18 cellular contexts compared by ENCODE assay signal in genomic region chr6:117933471-117933870, GRCh38. TPM values are rescaled to one million over a fixed set of nuclear protein-coding genes. Genes with fewer than 3 reads are reported as not detected.
"Had no signal": no experiment of that assay in that cellular context is flagged by ENCODE, and none has a peak within 500 bp of the region (broad histone marks: within the 10 kb centered on the region; RNA-seq: fewer than 3 reads in every experiment).

No MANE protein-coding gene starts in this region.

- H3K4me1 Mint-ChIP-seq: activated B cell treated with CpG ODN at 0.5 μM for 24 hours; memory B cell; stimulated activated naive CD8-positive, alpha-beta T cell treated with anti-CD3 and anti-CD28 coated beads, Interleukin-15, amount 100 ng/mL, for 72 hours had no signal

- DNase-seq: activated B cell treated with CpG ODN at 0.5 μM for 24 hours; activated CD4-positive, alpha-beta T cell treated with anti-CD3 and anti-CD28 coated beads for 48 hours; activated CD8-positive, alpha-beta T cell treated with anti-CD3 and anti-CD28 coated beads for 36 hours; activated effector memory CD4-positive, alpha-beta T cell treated with Interleukin-2 at 50 U/mL for 16 hours; activated naive CD4-positive, alpha-beta T cell treated with anti-CD3 and anti-CD28 coated beads, Interleukin-2, amount 50 U/mL, for 16 hours; activated T-cell treated with anti-CD3 and anti-CD28 coated beads, Interleukin-2, amount 50 U/mL, for 4 hours; esophagus squamous epithelium; glutamatergic neuron; left ventricle myocardium inferior; sigmoid colon; spleen; stimulated activated naive CD8-positive, alpha-beta T cell treated with anti-CD3 and anti-CD28 coated beads, Interleukin-15, amount 100 ng/mL, for 72 hours; testis had no signal

- H3K36me3 Mint-ChIP-seq: memory B cell had no signal

- H3K4me3 ChIP-seq: esophagus squamous epithelium, left ventricle myocardium inferior, sigmoid colon, spleen, testis had no signal

- H3K4me3 Mint-ChIP-seq: activated B cell treated with CpG ODN at 0.5 μM for 24 hours; activated CD8-positive, alpha-beta T cell treated with anti-CD3 and anti-CD28 coated beads for 36 hours; activated T-cell treated with anti-CD3 and anti-CD28 coated beads, Interleukin-2, amount 50 U/mL, for 4 hours; memory B cell; natural killer cell treated with Interleukin-12 subunit alpha and Interleukin-12 subunit beta and Interleukin-15 and Interleukin-18, amount 100 ng/mL, for 72 hours; stimulated activated naive CD8-positive, alpha-beta T cell treated with anti-CD3 and anti-CD28 coated beads, Interleukin-15, amount 100 ng/mL, for 72 hours; T-helper 2 cell treated with Interferon-gamma antibody and Interleukin-4, amounts not matched to agents 5 μg/mL and 100 μg/mL, for 36 hours had no signal

- H3K27me3 ChIP-seq: esophagus squamous epithelium, sigmoid colon, spleen, testis had no signal

- H3K27ac Mint-ChIP-seq: activated B cell treated with CpG ODN at 0.5 μM for 24 hours; activated CD8-positive, alpha-beta T cell treated with anti-CD3 and anti-CD28 coated beads for 36 hours; memory B cell; natural killer cell treated with Interleukin-12 subunit alpha and Interleukin-12 subunit beta and Interleukin-15 and Interleukin-18, amount 100 ng/mL, for 72 hours; stimulated activated naive CD8-positive, alpha-beta T cell treated with anti-CD3 and anti-CD28 coated beads, Interleukin-15, amount 100 ng/mL, for 72 hours; T-helper 2 cell treated with Interferon-gamma antibody and Interleukin-4, amounts not matched to agents 5 μg/mL and 100 μg/mL, for 36 hours had no signal

- H3K27me3 Mint-ChIP-seq: activated B cell treated with CpG ODN at 0.5 μM for 24 hours had no signal

- ATAC-seq: activated CD8-positive, alpha-beta T cell treated with anti-CD3 and anti-CD28 coated beads for 36 hours; activated T-cell treated with anti-CD3 and anti-CD28 coated beads, Interleukin-2, amount 50 U/mL, for 4 hours; natural killer cell treated with Interleukin-12 subunit alpha and Interleukin-12 subunit beta and Interleukin-15 and Interleukin-18, amount 100 ng/mL, for 72 hours; stimulated activated naive CD8-positive, alpha-beta T cell treated with anti-CD3 and anti-CD28 coated beads, Interleukin-15, amount 100 ng/mL, for 72 hours had no signal

- H3K36me3 ChIP-seq: esophagus squamous epithelium, left ventricle myocardium inferior, sigmoid colon, spleen had no signal

- H3K4me1 ChIP-seq: esophagus squamous epithelium, left ventricle myocardium inferior, sigmoid colon, spleen, testis had no signal

- H3K27ac ChIP-seq: esophagus squamous epithelium, left ventricle myocardium inferior, spleen, testis had no signal

- H3K9me3 ChIP-seq: testis had no signal

RNA-seq across cellular contexts. Expression of gene SLC35F1, which starts 26.4 kb away (rescaled TPM):
- total RNA-seq: activated B cell treated with CpG ODN at 0.5 μM for 24 hours; fibroblast of villous mesenchyme; natural killer cell treated with Interleukin-12 subunit alpha and Interleukin-12 subunit beta and Interleukin-15 and Interleukin-18, amount 100 ng/mL, for 72 hours; pulmonary artery endothelial cell had no signal
